In the genomic region with DNA sequence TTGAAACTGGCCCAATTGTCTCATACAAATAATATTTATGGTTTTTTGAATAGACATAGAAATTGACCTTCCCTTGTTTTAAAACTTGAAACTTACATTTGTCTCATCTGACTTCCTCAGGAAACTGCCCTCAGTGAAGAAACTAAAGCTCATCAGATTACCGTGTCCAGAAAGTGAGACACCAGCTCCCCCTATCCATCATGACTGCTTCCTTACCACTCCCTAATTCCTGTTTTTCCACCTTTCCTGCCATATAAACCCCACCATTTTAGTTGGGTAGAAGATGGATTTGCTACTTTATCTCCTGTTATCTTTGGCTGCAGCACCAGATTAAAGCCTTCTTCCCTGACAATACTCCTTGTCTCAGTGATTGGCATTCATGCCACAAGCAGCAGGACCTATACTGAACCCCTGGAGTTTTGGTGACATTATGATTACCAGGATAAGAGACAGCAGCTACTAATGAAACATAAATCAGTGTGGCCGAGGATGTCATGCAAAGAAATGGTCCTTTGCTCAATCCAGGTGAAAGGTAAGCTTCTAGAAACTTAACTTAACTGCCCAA, we compare ENCODE assay signal across 26 cellular contexts.
DNase-seq lines count a peak whose midpoint lies in the region; ATAC-seq, FAIRE-seq and TF ChIP-seq lines count a peak whose summit lies in the region.
"Had no signal": no experiment of that assay in that cellular context is flagged by ENCODE, and none has a peak within 500 bp of the region (broad histone marks: within the 10 kb centered on the region; RNA-seq: fewer than 3 reads in every experiment).

No MANE protein-coding gene starts in this region.

- POLR2A ChIA-PET in A549 (lab: Yijun Ruan, JAX): no interaction called here

- ATAC-seq in A549 (no peak), GM21447 (IDR thresholded peaks at IDR 0.05; ENCODE audit: unreplicated experiment) (no peak)
- ATAC-seq: esophagus mucosa, left lobe of liver, psoas muscle had no signal

- no peak overlapping the region for H2AK5ac ChIP-seq in H9 (ENCODE audit: insufficient read length, low read length)

- CTCF ChIA-PET in A549 (lab: Yijun Ruan, JAX): interaction anchor here (0.6 kb wide), 1 partner anchor 175 kb away, joined by 3 read pairs; no protein-coding TSS in a partner anchor

- H3K4me3 Mint-ChIP-seq in H9: no peak overlapping the region
- H3K4me3 Mint-ChIP-seq: CD4-positive, alpha-beta T cell; nephron; stimulated activated naive CD8-positive, alpha-beta T cell treated with anti-CD3 and anti-CD28 coated beads, Interleukin-15, Interleukin-2, amounts not matched to agents 100 ng/mL and 50 ng/mL, for 24 hours had no signal

- H4K20me1 ChIP-seq in H9 (ENCODE audit: control insufficient read depth, insufficient read depth, insufficient read length): no peaks in the 10 kb centered on the region

- H3K27ac ChIP-seq in A549: no peak overlapping the region
- no peak overlapping the region for H3K27ac ChIP-seq in H9 (ENCODE audit: insufficient read length, low read depth, low read length)
- H3K27ac ChIP-seq in WERI-Rb-1: no peak overlapping the region
- H3K27ac ChIP-seq: psoas muscle, tibial nerve had no signal

- H3K27me3 ChIP-seq in H9 (ENCODE audit: insufficient read depth, low read length): no peaks in the 10 kb centered on the region
- H3K27me3 ChIP-seq in WERI-Rb-1 (ENCODE audit: insufficient read depth, low read depth, severe bottlenecking): no peaks in the 10 kb centered on the region
- H3K27me3 ChIP-seq: tibial nerve had no signal

- H2AFZ ChIP-seq in H9 (ENCODE audit: low read length): no peak overlapping the region

- no peak overlapping the region for H4K91ac ChIP-seq in H9 (ENCODE audit: insufficient read length, low read depth, low read length)

- H3K4me2 ChIP-seq in A549: no peak overlapping the region
- H3K4me2 ChIP-seq in H9 (ENCODE audit: insufficient read depth, insufficient read length, low read length): no peak overlapping the region

- H2BK5ac ChIP-seq in H9 (ENCODE audit: insufficient read length, low read length): no peak overlapping the region

- H3K9me3 Mint-ChIP-seq in H9: peaks cover 5 to 9% of the 10 kb centered on the region in 2 experiments; a peak in 3 of 5 replicates

- H3K4me1 ChIP-seq in A549: no peaks in the 10 kb centered on the region
- H3K4me1 ChIP-seq in H9 (ENCODE audit: insufficient read depth, low read length): no peaks in the 10 kb centered on the region
- H3K4me1 ChIP-seq: psoas muscle had no signal

- no peak overlapping the region for H3K9ac ChIP-seq in H9 (ENCODE audit: extremely low read depth, insufficient read length, low read length)

- no peak overlapping the region for H2BK20ac ChIP-seq in H9 (ENCODE audit: low read depth, low read length, poor library complexity, severe bottlenecking)

- no peak for TF ChIP-seq EP300 in A549 (IDR thresholded peaks at IDR 0.05)

- no peak overlapping the region for H2BK120ac ChIP-seq in H9 (ENCODE audit: low read depth, low read length, poor library complexity, severe bottlenecking)

- TF ChIP-seq CTCF in A549 (IDR thresholded peaks at IDR 0.05) (no peak), H9 (conservative IDR thresholded peaks at IDR 0.05) (peak; percentile 41; the same call in 2 of the 3 replicates), WERI-Rb-1 (IDR thresholded peaks at IDR 0.05; ENCODE audit: low read depth, low read length) (peak; percentile 51), fibroblast of the aortic adventitia (IDR thresholded peaks at IDR 0.05; ENCODE audit: insufficient read depth, low read length) (peak; percentile 17)

- H3K79me1 ChIP-seq in H9 (ENCODE audit: insufficient read depth, low read depth, low read length, poor library complexity, severe bottlenecking): no peaks in the 10 kb centered on the region

- H3K9me3 ChIP-seq in A549 (no peaks in the 10 kb centered on the region), H9 (ENCODE audit: control insufficient read depth, low read depth, low read length) (no peaks in the 10 kb centered on the region), WERI-Rb-1 (ENCODE audit: severe bottlenecking) (no peaks in the 10 kb centered on the region)
- H3K9me3 ChIP-seq: psoas muscle had no signal

- H4K5ac ChIP-seq in H9 (ENCODE audit: insufficient read length, low read depth, low read length): no peak overlapping the region

- FAIRE-seq in A549 (lab: Jason Lieb, UNC): no peak
- FAIRE-seq: GM12891, small intestine had no signal

- DNase-seq in A549 (ENCODE audit: low read depth in 1 of 2, low spot score in 1 of 2): peak in 1 of 2 experiments; percentile 2
- no peak for DNase-seq in H9
- DNase-seq in WERI-Rb-1: no peak
- peak; percentile 2 for DNase-seq in fibroblast of the aortic adventitia (ENCODE audit: low read depth)
- DNase-seq in NCI-H2171 treated with DMSO at 0.1 percent for 48 hours (lab: John Stamatoyannopoulos, UW): no peak
- DNase-seq in stimulated activated CD4-positive, alpha-beta T cell treated with anti-CD3 and anti-CD28 coated beads, Interleukin-2, amount 100 ng/mL, for 48 hours: no peak
- DNase-seq in stimulated activated CD4-positive, alpha-beta T cell treated with anti-CD3 and anti-CD28 coated beads, Interleukin-4, amount 100 ng/mL, for 24 hours: no peak
- DNase-seq: activated CD4-positive, alpha-beta T cell treated with anti-CD3 and anti-CD28 coated beads, Interleukin-2, amount 50 U/mL, for 4 hours; activated naive CD4-positive, alpha-beta T cell; amniotic stem cell; caudate nucleus; CD4-positive, alpha-beta T cell; GOT3; midbrain; NCI-H1048; NCI-H2029; psoas muscle; SHP77; small intestine had no signal

- peaks cover 0 to 3% (median 2%) of the 10 kb centered on the region in 3 experiments; a peak in 2 of 7 replicates for H3K36me3 Mint-ChIP-seq in H9 (ENCODE audit: insufficient read depth in 1 of 3, low read depth in 3 of 3)

- H3K27me3 Mint-ChIP-seq in H9 (ENCODE audit: low read depth): no peaks in the 10 kb centered on the region
- H3K27me3 Mint-ChIP-seq: CD4-positive, alpha-beta T cell; stimulated activated naive CD8-positive, alpha-beta T cell treated with anti-CD3 and anti-CD28 coated beads, Interleukin-15, Interleukin-2, amounts not matched to agents 100 ng/mL and 50 ng/mL, for 24 hours had no signal

- no peak overlapping the region for H3K4ac ChIP-seq in H9 (ENCODE audit: low read depth, low read length)

- H2BK15ac ChIP-seq in H9 (ENCODE audit: low read depth, low read length): no peak overlapping the region

- no peaks in the 10 kb centered on the region for H3K36me3 ChIP-seq in WERI-Rb-1
- H3K36me3 ChIP-seq: tibial nerve had no signal

- no peak overlapping the region for H3K56ac ChIP-seq in H9 (ENCODE audit: insufficient read length, low read depth, low read length)

- no peaks in the 10 kb centered on the region for H3K4me1 Mint-ChIP-seq in H9
- H3K4me1 Mint-ChIP-seq: nephron had no signal

- H3K79me2 ChIP-seq in H9 (ENCODE audit: insufficient read depth, low read length): no peaks in the 10 kb centered on the region

- H3K23ac ChIP-seq in H9 (ENCODE audit: insufficient read length, low read depth, low read length): no peak overlapping the region

- H3K14ac ChIP-seq in H9 (ENCODE audit: insufficient read depth, low read length): no peak overlapping the region

- no peak overlapping the region for H3K27ac Mint-ChIP-seq in H9
- H3K27ac Mint-ChIP-seq: CD4-positive, alpha-beta T cell; nephron; stimulated activated naive CD8-positive, alpha-beta T cell treated with anti-CD3 and anti-CD28 coated beads, Interleukin-15, Interleukin-2, amounts not matched to agents 100 ng/mL and 50 ng/mL, for 24 hours had no signal

- H3K18ac ChIP-seq in H9 (ENCODE audit: insufficient read length, low read depth, low read length): no peak overlapping the region

- H2BK12ac ChIP-seq in H9 (ENCODE audit: insufficient read length, low read depth, low read length): no peak overlapping the region

- 14% methylated on average over 2 of the region's 2 CpGs for WGBS in A549 (ENCODE audit: missing lambda C conversion rate)
- WGBS in H9 (ENCODE audit: extremely low coverage, insufficient read length, low lambda C conversion rate): no CpG with 5 or more reads among the region's 2 CpGs

- TF ChIP-seq RAD21 in A549 (conservative IDR thresholded peaks at IDR 0.05 in 1 of 2, IDR thresholded peaks at IDR 0.05 in 1 of 2): peak; percentile 13 to 28; a peak in 2 of 5 replicates

- no peak overlapping the region for H4K8ac ChIP-seq in H9 (replicated peaks; ENCODE audit: insufficient read length, low read depth, low read length)

- H3K4me3 ChIP-seq in A549 (no peak overlapping the region), WERI-Rb-1 (ENCODE audit: low read depth, low read length) (no peak overlapping the region), fibroblast of the aortic adventitia (ENCODE audit: low read depth, low read length) (no peak overlapping the region)
- H3K4me3 ChIP-seq: psoas muscle, tibial nerve had no signal

- no peak overlapping the region for H3T11ph ChIP-seq in H9 (ENCODE audit: low read length)

- H3K23me2 ChIP-seq in H9 (ENCODE audit: insufficient read length, low read depth, low read length, poor library complexity, severe bottlenecking): no peaks in the 10 kb centered on the region

- TF ChIP-seq POLR2A in A549 (IDR thresholded peaks at IDR 0.05; ENCODE audit: low read length): no peak

TF ChIP-seq in A549, 52 proteins besides CTCF, POLR2A, EP300 and RAD21:
- TF ChIP-seq ZSCAN20 (CRISPR knock-in tag; IDR thresholded peaks at IDR 0.05) (no peak), SMC3 (IDR thresholded peaks at IDR 0.05) (no peak), NR3C1 (IDR thresholded peaks at IDR 0.05) (no peak), CHD2 (IDR thresholded peaks at IDR 0.05; ENCODE audit: low read length, partially characterized antibody) (no peak), RCOR1 (IDR thresholded peaks at IDR 0.05; ENCODE audit: low read depth, low read length) (no peak), FOSB (CRISPR knock-in tag; IDR thresholded peaks at IDR 0.05) (no peak), KDM5A (IDR thresholded peaks at IDR 0.05) (no peak), PHF8 (IDR thresholded peaks at IDR 0.05; ENCODE audit: borderline replicate concordance, low read depth) (no peak), SREBF2 (IDR thresholded peaks at IDR 0.05) (no peak), BHLHE40 (IDR thresholded peaks at IDR 0.05; ENCODE audit: low read depth, low read length) (no peak), NFE2L2 (conservative IDR thresholded peaks at IDR 0.05; ENCODE audit: low read length) (no peak), EHMT2 (IDR thresholded peaks at IDR 0.05; ENCODE audit: low read depth) (no peak), JUN (IDR thresholded peaks at IDR 0.05) (no peak), CHD4 (IDR thresholded peaks at IDR 0.05; ENCODE audit: borderline replicate concordance) (no peak), CBX2 (IDR thresholded peaks at IDR 0.05; ENCODE audit: borderline replicate concordance, low read depth) (no peak), ESRRA (IDR thresholded peaks at IDR 0.05; ENCODE audit: borderline replicate concordance, low read length) (no peak)
